1 cellular context compared by ENCODE assay signal in the genomic region with DNA sequence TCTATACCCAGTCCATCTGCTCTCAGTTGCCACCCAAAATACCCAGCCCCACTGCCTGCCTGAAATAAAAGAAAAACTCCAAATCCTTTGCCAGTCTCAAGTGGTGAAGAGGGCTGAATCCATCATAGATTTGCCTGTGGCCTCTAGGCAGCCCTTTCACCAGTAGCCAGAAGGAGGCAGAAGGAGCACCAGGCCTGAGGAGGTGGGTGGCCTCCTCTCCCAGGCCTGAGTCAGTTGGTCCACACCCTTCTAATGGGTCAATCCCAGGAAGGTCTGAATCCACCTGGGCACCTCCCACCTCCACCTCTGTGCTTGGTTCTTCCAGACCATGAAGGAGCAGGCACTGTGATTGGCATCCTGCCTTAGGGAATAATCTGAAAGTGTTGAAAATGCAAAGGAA.
TF ChIP-seq lines count a peak whose summit lies in the region.

No MANE protein-coding gene starts in this region.

TF ChIP-seq in K562, 482 proteins besides CTCF, POLR2A, EP300 and RAD21 (continued from another document):
- TF ChIP-seq, protein P1, sequence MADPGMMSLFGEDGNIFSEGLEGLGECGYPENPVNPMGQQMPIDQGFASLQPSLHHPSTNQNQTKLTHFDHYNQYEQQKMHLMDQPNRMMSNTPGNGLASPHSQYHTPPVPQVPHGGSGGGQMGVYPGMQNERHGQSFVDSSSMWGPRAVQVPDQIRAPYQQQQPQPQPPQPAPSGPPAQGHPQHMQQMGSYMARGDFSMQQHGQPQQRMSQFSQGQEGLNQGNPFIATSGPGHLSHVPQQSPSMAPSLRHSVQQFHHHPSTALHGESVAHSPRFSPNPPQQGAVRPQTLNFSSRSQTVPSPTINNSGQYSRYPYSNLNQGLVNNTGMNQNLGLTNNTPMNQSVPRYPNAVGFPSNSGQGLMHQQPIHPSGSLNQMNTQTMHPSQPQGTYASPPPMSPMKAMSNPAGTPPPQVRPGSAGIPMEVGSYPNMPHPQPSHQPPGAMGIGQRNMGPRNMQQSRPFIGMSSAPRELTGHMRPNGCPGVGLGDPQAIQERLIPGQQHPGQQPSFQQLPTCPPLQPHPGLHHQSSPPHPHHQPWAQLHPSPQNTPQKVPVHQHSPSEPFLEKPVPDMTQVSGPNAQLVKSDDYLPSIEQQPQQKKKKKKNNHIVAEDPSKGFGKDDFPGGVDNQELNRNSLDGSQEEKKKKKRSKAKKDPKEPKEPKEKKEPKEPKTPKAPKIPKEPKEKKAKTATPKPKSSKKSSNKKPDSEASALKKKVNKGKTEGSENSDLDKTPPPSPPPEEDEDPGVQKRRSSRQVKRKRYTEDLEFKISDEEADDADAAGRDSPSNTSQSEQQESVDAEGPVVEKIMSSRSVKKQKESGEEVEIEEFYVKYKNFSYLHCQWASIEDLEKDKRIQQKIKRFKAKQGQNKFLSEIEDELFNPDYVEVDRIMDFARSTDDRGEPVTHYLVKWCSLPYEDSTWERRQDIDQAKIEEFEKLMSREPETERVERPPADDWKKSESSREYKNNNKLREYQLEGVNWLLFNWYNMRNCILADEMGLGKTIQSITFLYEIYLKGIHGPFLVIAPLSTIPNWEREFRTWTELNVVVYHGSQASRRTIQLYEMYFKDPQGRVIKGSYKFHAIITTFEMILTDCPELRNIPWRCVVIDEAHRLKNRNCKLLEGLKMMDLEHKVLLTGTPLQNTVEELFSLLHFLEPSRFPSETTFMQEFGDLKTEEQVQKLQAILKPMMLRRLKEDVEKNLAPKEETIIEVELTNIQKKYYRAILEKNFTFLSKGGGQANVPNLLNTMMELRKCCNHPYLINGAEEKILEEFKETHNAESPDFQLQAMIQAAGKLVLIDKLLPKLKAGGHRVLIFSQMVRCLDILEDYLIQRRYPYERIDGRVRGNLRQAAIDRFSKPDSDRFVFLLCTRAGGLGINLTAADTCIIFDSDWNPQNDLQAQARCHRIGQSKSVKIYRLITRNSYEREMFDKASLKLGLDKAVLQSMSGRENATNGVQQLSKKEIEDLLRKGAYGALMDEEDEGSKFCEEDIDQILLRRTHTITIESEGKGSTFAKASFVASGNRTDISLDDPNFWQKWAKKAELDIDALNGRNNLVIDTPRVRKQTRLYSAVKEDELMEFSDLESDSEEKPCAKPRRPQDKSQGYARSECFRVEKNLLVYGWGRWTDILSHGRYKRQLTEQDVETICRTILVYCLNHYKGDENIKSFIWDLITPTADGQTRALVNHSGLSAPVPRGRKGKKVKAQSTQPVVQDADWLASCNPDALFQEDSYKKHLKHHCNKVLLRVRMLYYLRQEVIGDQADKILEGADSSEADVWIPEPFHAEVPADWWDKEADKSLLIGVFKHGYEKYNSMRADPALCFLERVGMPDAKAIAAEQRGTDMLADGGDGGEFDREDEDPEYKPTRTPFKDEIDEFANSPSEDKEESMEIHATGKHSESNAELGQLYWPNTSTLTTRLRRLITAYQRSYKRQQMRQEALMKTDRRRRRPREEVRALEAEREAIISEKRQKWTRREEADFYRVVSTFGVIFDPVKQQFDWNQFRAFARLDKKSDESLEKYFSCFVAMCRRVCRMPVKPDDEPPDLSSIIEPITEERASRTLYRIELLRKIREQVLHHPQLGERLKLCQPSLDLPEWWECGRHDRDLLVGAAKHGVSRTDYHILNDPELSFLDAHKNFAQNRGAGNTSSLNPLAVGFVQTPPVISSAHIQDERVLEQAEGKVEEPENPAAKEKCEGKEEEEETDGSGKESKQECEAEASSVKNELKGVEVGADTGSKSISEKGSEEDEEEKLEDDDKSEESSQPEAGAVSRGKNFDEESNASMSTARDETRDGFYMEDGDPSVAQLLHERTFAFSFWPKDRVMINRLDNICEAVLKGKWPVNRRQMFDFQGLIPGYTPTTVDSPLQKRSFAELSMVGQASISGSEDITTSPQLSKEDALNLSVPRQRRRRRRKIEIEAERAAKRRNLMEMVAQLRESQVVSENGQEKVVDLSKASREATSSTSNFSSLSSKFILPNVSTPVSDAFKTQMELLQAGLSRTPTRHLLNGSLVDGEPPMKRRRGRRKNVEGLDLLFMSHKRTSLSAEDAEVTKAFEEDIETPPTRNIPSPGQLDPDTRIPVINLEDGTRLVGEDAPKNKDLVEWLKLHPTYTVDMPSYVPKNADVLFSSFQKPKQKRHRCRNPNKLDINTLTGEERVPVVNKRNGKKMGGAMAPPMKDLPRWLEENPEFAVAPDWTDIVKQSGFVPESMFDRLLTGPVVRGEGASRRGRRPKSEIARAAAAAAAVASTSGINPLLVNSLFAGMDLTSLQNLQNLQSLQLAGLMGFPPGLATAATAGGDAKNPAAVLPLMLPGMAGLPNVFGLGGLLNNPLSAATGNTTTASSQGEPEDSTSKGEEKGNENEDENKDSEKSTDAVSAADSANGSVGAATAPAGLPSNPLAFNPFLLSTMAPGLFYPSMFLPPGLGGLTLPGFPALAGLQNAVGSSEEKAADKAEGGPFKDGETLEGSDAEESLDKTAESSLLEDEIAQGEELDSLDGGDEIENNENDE (IDR thresholded peaks at IDR 0.05; ENCODE audit: low read depth, low read length): no peak
- TF ChIP-seq SAFB2 (IDR thresholded peaks at IDR 0.05; ENCODE audit: borderline replicate concordance, low read depth, low read length, severe bottlenecking): no peak
- TF ChIP-seq, protein P2, sequence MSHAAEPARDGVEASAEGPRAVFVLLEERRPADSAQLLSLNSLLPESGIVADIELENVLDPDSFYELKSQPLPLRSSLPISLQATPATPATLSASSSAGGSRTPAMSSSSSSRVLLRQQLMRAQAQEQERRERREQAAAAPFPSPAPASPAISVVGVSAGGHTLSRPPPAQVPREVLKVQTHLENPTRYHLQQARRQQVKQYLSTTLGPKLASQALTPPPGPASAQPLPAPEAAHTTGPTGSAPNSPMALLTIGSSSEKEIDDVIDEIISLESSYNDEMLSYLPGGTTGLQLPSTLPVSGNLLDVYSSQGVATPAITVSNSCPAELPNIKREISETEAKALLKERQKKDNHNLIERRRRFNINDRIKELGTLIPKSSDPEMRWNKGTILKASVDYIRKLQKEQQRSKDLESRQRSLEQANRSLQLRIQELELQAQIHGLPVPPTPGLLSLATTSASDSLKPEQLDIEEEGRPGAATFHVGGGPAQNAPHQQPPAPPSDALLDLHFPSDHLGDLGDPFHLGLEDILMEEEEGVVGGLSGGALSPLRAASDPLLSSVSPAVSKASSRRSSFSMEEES (CRISPR knock-in tag; IDR thresholded peaks at IDR 0.05): no peak
- no peak for TF ChIP-seq ZNF253 (CRISPR knock-in tag; conservative IDR thresholded peaks at IDR 0.05)
- TF ChIP-seq, protein P3, sequence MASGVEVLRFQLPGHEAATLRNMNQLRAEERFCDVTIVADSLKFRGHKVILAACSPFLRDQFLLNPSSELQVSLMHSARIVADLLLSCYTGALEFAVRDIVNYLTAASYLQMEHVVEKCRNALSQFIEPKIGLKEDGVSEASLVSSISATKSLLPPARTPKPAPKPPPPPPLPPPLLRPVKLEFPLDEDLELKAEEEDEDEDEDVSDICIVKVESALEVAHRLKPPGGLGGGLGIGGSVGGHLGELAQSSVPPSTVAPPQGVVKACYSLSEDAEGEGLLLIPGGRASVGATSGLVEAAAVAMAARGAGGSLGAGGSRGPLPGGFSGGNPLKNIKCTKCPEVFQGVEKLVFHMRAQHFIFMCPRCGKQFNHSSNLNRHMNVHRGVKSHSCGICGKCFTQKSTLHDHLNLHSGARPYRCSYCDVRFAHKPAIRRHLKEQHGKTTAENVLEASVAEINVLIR (CRISPR knock-in tag; IDR thresholded peaks at IDR 0.05): no peak
